In the genomic region with DNA sequence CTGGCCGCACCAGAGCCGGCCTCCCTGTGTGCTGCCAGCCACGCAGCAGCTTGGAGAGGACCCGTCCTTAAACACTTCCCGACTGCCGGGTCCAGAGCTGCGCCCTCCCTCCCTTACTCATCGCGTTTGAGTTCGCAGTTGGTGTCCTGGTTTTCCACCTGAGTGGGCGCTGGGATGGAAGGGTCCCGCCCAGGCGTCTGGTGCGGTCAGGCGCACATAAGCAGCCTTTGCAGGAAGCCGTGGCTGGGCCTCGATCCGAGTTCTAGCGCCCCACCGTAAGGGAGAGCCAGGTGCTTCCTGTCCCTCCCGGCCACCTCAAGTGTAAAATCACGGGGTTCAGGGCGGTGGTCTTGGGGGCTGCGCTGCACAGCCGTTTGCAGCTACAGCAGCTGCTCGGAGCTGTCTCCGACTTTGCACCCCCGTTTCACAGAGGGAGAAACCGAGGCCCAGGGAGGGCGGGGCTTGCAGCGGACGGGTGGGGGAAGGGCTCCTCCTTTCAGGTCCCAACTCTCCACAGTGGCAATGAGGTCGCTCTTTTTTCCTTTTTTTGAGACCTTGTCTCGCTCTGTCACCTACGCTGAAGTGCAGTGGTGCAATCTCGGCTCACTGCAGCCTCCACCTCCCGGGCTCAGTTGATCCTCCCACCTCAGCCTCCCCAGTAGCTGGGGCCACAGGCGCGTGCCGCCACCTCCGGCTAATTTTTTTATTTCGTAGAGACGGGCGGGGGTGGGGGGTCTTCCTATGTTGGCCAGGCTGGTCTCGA, we compare ENCODE assay signal across 9 cellular contexts. TPM values are rescaled to one million over a fixed set of nuclear protein-coding genes. Genes with fewer than 3 reads are reported as not detected.
DNase-seq lines count a peak whose midpoint lies in the region; ATAC-seq and TF ChIP-seq lines count a peak whose summit lies in the region.
"Had no signal": no experiment of that assay in that cellular context is flagged by ENCODE, and none has a peak within 500 bp of the region (broad histone marks: within the 10 kb centered on the region; RNA-seq: fewer than 3 reads in every experiment).

No MANE protein-coding gene starts in this region.

- WGBS in HUES64, result 80% methylated on average over 45 of the region's 45 CpGs

- peak overlapping the region; percentile 90 for H3K4me3 ChIP-seq in HUES64 (ENCODE audit: low read length)

- CTCF ChIA-PET in MCF 10A (lab: Yijun Ruan, JAX), result interaction anchor here (0.6 to 1.0 kb wide), 2 partner anchors 144 to 154 kb away, joined by 3 read pairs; no protein-coding TSS in a partner anchor

- no TSS peak for BruUV-seq in MCF 10A (replicated peaks; lab: Mats Ljungman, UMichigan)

- TF ChIP-seq CTCF in CD14-positive monocyte (IDR thresholded peaks at IDR 0.05), result no peak
- no peak for TF ChIP-seq CTCF in MCF 10A (IDR thresholded peaks at IDR 0.05; ENCODE audit: unreplicated experiment)

- no peak for ATAC-seq in natural killer cell treated with Interleukin-12 subunit alpha and Interleukin-12 subunit beta and Interleukin-15 and Interleukin-18, amount 100 ng/mL, for 72 hours

- H3K27ac ChIP-seq in HUES64 (ENCODE audit: low read depth, low read length) (no peak overlapping the region), caudate nucleus (ENCODE audit: low read depth, low read length) (no peak overlapping the region)

- H3K27me3 Mint-ChIP-seq in CD14-positive monocyte (ENCODE audit: low read depth in 3 of 3) (peaks cover 24 to 40% (median 34%) of the 10 kb centered on the region in 3 donors), MCF 10A (ENCODE audit: insufficient read depth, unreplicated experiment) (no peaks in the 10 kb centered on the region)
- H3K27me3 Mint-ChIP-seq in natural killer cell treated with Interleukin-12 subunit alpha and Interleukin-12 subunit beta and Interleukin-15 and Interleukin-18, amount 100 ng/mL, for 72 hours, result peaks cover 0 to 3% of the 10 kb centered on the region in 2 donors

- intact Hi-C loops in CD14-positive monocyte (cut with micrococcal nuclease), result no loop called here
- intact Hi-C loops in MCF 10A (cut with micrococcal nuclease), result no loop called here

- POLR2A ChIA-PET in MCF 10A (lab: Yijun Ruan, JAX), result interaction anchor here (0.7 to 1.1 kb wide), 2 partner anchors 49 to 144 kb away, joined by 3 to 4 read pairs; no protein-coding TSS in a partner anchor

- peaks cover 43% of the 10 kb centered on the region for H3K27me3 ChIP-seq in HUES64 (ENCODE audit: insufficient read depth, low read length)

- H3K9me3 ChIP-seq in HUES64 (ENCODE audit: insufficient read depth, low read depth, low read length), result no peaks in the 10 kb centered on the region

- peak overlapping the region; percentile 65 to 86 for H3K4me3 Mint-ChIP-seq in CD14-positive monocyte
- peak overlapping the region; percentile 67 for H3K4me3 Mint-ChIP-seq in MCF 10A (ENCODE audit: unreplicated experiment)
- H3K4me3 Mint-ChIP-seq in natural killer cell treated with Interleukin-12 subunit alpha and Interleukin-12 subunit beta and Interleukin-15 and Interleukin-18, amount 100 ng/mL, for 72 hours, result peak overlapping the region; percentile 25

- H3K36me3 Mint-ChIP-seq in CD14-positive monocyte, result peaks cover 13 to 21% of the 10 kb centered on the region in 2 donors
- H3K36me3 Mint-ChIP-seq in MCF 10A (ENCODE audit: insufficient read depth, unreplicated experiment), result peaks cover 13% of the 10 kb centered on the region
- H3K36me3 Mint-ChIP-seq in natural killer cell treated with Interleukin-12 subunit alpha and Interleukin-12 subunit beta and Interleukin-15 and Interleukin-18, amount 100 ng/mL, for 72 hours, result no peaks in the 10 kb centered on the region

- H3K27ac Mint-ChIP-seq in CD14-positive monocyte (no peak overlapping the region), MCF 10A (ENCODE audit: low read depth, unreplicated experiment) (no peak overlapping the region)
- no peak overlapping the region for H3K27ac Mint-ChIP-seq in natural killer cell treated with Interleukin-12 subunit alpha and Interleukin-12 subunit beta and Interleukin-15 and Interleukin-18, amount 100 ng/mL, for 72 hours

- no peaks in the 10 kb centered on the region for H3K36me3 ChIP-seq in HUES64 (ENCODE audit: insufficient read depth, low read length)

- H3K4me1 ChIP-seq in HUES64 (ENCODE audit: insufficient read depth, low read length), result no peaks in the 10 kb centered on the region

- H3K9me3 Mint-ChIP-seq in CD14-positive monocyte (peaks cover 0 to 12% (median 3%) of the 10 kb centered on the region in 7 donors), MCF 10A (ENCODE audit: unreplicated experiment) (no peaks in the 10 kb centered on the region)
- H3K9me3 Mint-ChIP-seq in natural killer cell treated with Interleukin-12 subunit alpha and Interleukin-12 subunit beta and Interleukin-15 and Interleukin-18, amount 100 ng/mL, for 72 hours, result no peaks in the 10 kb centered on the region

- DNase-seq in CD14-positive monocyte (ENCODE audit: low spot score) (no peak), MCF 10A (ENCODE audit: unreplicated experiment) (no peak), caudate nucleus (lab: John Stamatoyannopoulos, UW) (no peak), SKM-1 treated with dmso at 0.1 percent for 144 hours (lab: John Stamatoyannopoulos, UW; ENCODE audit: unreplicated experiment) (no peak), amniotic stem cell (lab: John Stamatoyannopoulos, UW) (no peak), T1000 (lab: John Stamatoyannopoulos, UW) (no peak)
- DNase-seq in natural killer cell treated with Interleukin-12 subunit alpha and Interleukin-12 subunit beta and Interleukin-15 and Interleukin-18, amount 100 ng/mL, for 72 hours (ENCODE audit: low spot score), result no peak

- H3K4me1 Mint-ChIP-seq in CD14-positive monocyte (peaks cover 24% of the 10 kb centered on the region), MCF 10A (ENCODE audit: insufficient read depth, unreplicated experiment) (peaks cover 5% of the 10 kb centered on the region)
- H3K4me1 Mint-ChIP-seq in natural killer cell treated with Interleukin-12 subunit alpha and Interleukin-12 subunit beta and Interleukin-15 and Interleukin-18, amount 100 ng/mL, for 72 hours (ENCODE audit: low read depth in 2 of 2), result peaks cover 0 to 10% of the 10 kb centered on the region in 2 donors

- H3K9ac ChIP-seq in HUES64 (ENCODE audit: low read depth, low read length), result no peak overlapping the region

RNA-seq across cellular contexts. Expression of a gene that starts 51.3 kb away (rescaled TPM):
- not detected for polyA plus RNA-seq in CD14-positive monocyte
- polyA plus RNA-seq in HUES64 (2013, experiment 1 of 2), result not detected
- polyA plus RNA-seq in HUES64 (2013, experiment 2 of 2), result 0.63 TPM
- not detected in 2 replicates for total RNA-seq in MCF 10A (2022)
- total RNA-seq in natural killer cell treated with Interleukin-12 subunit alpha and Interleukin-12 subunit beta and Interleukin-15 and Interleukin-18, amount 100 ng/mL, for 72 hours, result not detected

RNA-seq across cellular contexts. Expression of a gene that starts 59.5 kb away (rescaled TPM):
- not detected for polyA plus RNA-seq in CD14-positive monocyte
- polyA plus RNA-seq in HUES64 (2013, experiment 1 of 2), result 0.10 TPM
- 0.13 TPM for polyA plus RNA-seq in HUES64 (2013, experiment 2 of 2)
- total RNA-seq in MCF 10A (2022), result not detected in 2 replicates
- not detected for total RNA-seq in natural killer cell treated with Interleukin-12 subunit alpha and Interleukin-12 subunit beta and Interleukin-15 and Interleukin-18, amount 100 ng/mL, for 72 hours
- total RNA-seq: lung microvascular endothelial cell had no signal

Comparison
In these comparisons a context has a peak if more than half of its experiments do, and no peak if none do; other contexts are left out.
1. H3K4me3 Mint-ChIP-seq: peak in every context shown above with its lines; median percentile 76 in CD14-positive monocyte; 67 in MCF 10A; 25 in natural killer cell treated with Interleukin-12 subunit alpha and Interleukin-12 subunit beta and Interleukin-15 and Interleukin-18, amount 100 ng/mL, for 72 hours.